ENCODE assay signal across 32 cellular contexts in genomic region chr2:138550670-138551287, GRCh38. TPM values are rescaled to one million over a fixed set of nuclear protein-coding genes. Genes with fewer than 3 reads are reported as not detected.
A peak's percentile ranks its signal among the peaks of the same experiment; 100 is the strongest.
DNase-seq lines count a peak whose midpoint lies in the region; ATAC-seq, FAIRE-seq and TF ChIP-seq lines count a peak whose summit lies in the region.
"Had no signal": no experiment of that assay in that cellular context is flagged by ENCODE, and none has a peak within 500 bp of the region (broad histone marks: within the 10 kb centered on the region; RNA-seq: fewer than 3 reads in every experiment).

No MANE protein-coding gene starts in this region.

- H3K27ac ChIP-seq in HEK293 (ENCODE audit: extremely low read depth, low read depth, low read length) (no peak overlapping the region), psoas muscle (peak overlapping the region; percentile 30)
- H3K27ac ChIP-seq: A549, RWPE1 had no signal

- H3K4me3 ChIP-seq in HEK293 (ENCODE audit: low read depth, low read length) (no peak overlapping the region), fibroblast of villous mesenchyme (ENCODE audit: low read depth, low read length) (no peak overlapping the region), psoas muscle (no peak overlapping the region)
- H3K4me3 ChIP-seq: A549, K562 had no signal

- FAIRE-seq in GM12891 (lab: Jason Lieb, UNC), result peak; percentile 75
- FAIRE-seq: GM12892, HepG2, K562 had no signal

- POLR2A ChIA-PET in HEK293 (lab: Yijun Ruan, JAX), result no interaction called here

- WGBS in psoas muscle, 3 donors, result 36 to 54% (median 46%) methylated on average over 3 of the region's 3 CpGs

- no peaks in the 10 kb centered on the region for H3K9me3 ChIP-seq in HEK293 (ENCODE audit: control insufficient read depth, insufficient read depth, low read depth, low read length)
- no peaks in the 10 kb centered on the region for H3K9me3 ChIP-seq in psoas muscle
- H3K9me3 ChIP-seq: A549, Caco-2 had no signal

- CTCF ChIA-PET in HEK293 (lab: Yijun Ruan, JAX), result interaction anchor here (0.9 kb wide), 1 partner anchor 276 kb away, joined by 3 read pairs; no protein-coding TSS in a partner anchor

- intact Hi-C loops in psoas muscle (cut with DNase I), result loop anchor here in 1 of 2 donors (10.0 kb wide), 1 partner anchor 46 kb away; the partner anchor contains the start of gene SPOPL

- ATAC-seq in psoas muscle, result peak in 3 of 4 donors; percentile 42 to 75 (median 54)
- ATAC-seq: A549; CD8-positive, alpha-beta T cell; HepG2; K562; Panc1 had no signal

- DNase-seq in GM12891 (ENCODE audit: insufficient read length, low spot score), result no peak
- peak; percentile 14 for DNase-seq in fibroblast of villous mesenchyme (ENCODE audit: low read depth)
- no peak for DNase-seq in psoas muscle
- DNase-seq in NCI-H345 (lab: John Stamatoyannopoulos, UW), result no peak
- no peak for DNase-seq in T1000 (lab: John Stamatoyannopoulos, UW)
- DNase-seq in NCI-H1417 (lab: John Stamatoyannopoulos, UW), result no peak
- no peak for DNase-seq in activated CD8-positive, alpha-beta memory T cell treated with anti-CD3 and anti-CD28 coated beads, Interleukin-2, amount 50 U/mL, for 4 hours
- DNase-seq: AML-193; C1 segment of cervical spinal cord; Caco-2; CD8-positive, alpha-beta T cell; DMS79; EL; GF-D8; H7; HFFc6; Kasumi-1; MV-4-11; NCI-H1105; NCI-H1694; NCI-H2081; NCI-H2227 treated with DMSO at 0.1 percent for 48 hours; NCI-H510A; NCI-H69; SHP77 had no signal

- TF ChIP-seq POLR2A in GM12891 (IDR thresholded peaks at IDR 0.05; ENCODE audit: low read depth, low read length), result no peak

- H3K4me1 ChIP-seq in HEK293 (ENCODE audit: control insufficient read depth, insufficient read depth, low read length) (peaks cover 6% of the 10 kb centered on the region), psoas muscle (peaks cover 9% of the 10 kb centered on the region)
- H3K4me1 ChIP-seq: A549, Caco-2 had no signal

- no peaks in the 10 kb centered on the region for H3K27me3 ChIP-seq in psoas muscle (ENCODE audit: insufficient read depth in 3 of 3, low read length in 2 of 3)

- H3K36me3 ChIP-seq in HEK293 (ENCODE audit: control insufficient read depth in 2 of 2, insufficient read depth in 1 of 2, low read length in 2 of 2), result peaks cover 22% of the 10 kb centered on the region in 2 experiments; a peak in 2 of 3 replicates
- H3K36me3 ChIP-seq in psoas muscle (ENCODE audit: insufficient read depth in 1 of 2, low read depth in 1 of 2), result peaks cover 0 to 16% of the 10 kb centered on the region in 2 donors

- TF ChIP-seq CTCF in HEK293 (tag by site-specific recombination; IDR thresholded peaks at IDR 0.05), result no peak
- TF ChIP-seq CTCF in fibroblast of villous mesenchyme (IDR thresholded peaks at IDR 0.05; ENCODE audit: insufficient read depth, low read depth, low read length), result no peak
- no peak for TF ChIP-seq CTCF in psoas muscle (IDR thresholded peaks at IDR 0.05)

TF ChIP-seq in GM12891, 5 proteins besides CTCF, POLR2A, EP300 and RAD21:
- TF ChIP-seq POLR2AphosphoS5 (IDR thresholded peaks at IDR 0.05; ENCODE audit: low read depth, low read length), result no peak
- TF ChIP-seq SPI1 (IDR thresholded peaks at IDR 0.05; ENCODE audit: low read depth, low read length), result no peak
- TF ChIP-seq TAF1 (IDR thresholded peaks at IDR 0.05; ENCODE audit: low read depth, low read length), result no peak
- TF ChIP-seq PAX5 (IDR thresholded peaks at IDR 0.05; ENCODE audit: insufficient read depth, low read length, severe bottlenecking), result no peak
- no peak for TF ChIP-seq POU2F2 (IDR thresholded peaks at IDR 0.05; ENCODE audit: low read depth, low read length)

TF ChIP-seq in HEK293, 187 proteins besides CTCF, POLR2A, EP300 and RAD21:
- TF ChIP-seq ZEB2 (tag by site-specific recombination; IDR thresholded peaks at IDR 0.05), result no peak
- TF ChIP-seq ZNF596 (tag by site-specific recombination; IDR thresholded peaks at IDR 0.05), result peak; percentile 71
TF ChIP-seq in HEK293: peak in this region for 1.

RNA-seq across cellular contexts. Expression of gene SPOPL, which starts 49.2 kb away (rescaled TPM):
- polyA plus RNA-seq in GM12891 (2012; ENCODE audit: low read depth, missing spikeins), result 4.8 TPM
- total RNA-seq in fibroblast of villous mesenchyme (13.2 and 21.6 TPM in 2 replicates), psoas muscle (10 to 100 TPM in 3 of 4 donors, 1 to 10 TPM in 1; 7.6 to 19.0 (median 13.5) TPM)
- 10 to 100 TPM in 1 of 3 donors, 1 to 10 TPM in 2; 3.0 to 12.7 (median 5.3) TPM for polyA plus RNA-seq in psoas muscle
